ENCODE assay signal across 17 cellular contexts in the genomic region with DNA sequence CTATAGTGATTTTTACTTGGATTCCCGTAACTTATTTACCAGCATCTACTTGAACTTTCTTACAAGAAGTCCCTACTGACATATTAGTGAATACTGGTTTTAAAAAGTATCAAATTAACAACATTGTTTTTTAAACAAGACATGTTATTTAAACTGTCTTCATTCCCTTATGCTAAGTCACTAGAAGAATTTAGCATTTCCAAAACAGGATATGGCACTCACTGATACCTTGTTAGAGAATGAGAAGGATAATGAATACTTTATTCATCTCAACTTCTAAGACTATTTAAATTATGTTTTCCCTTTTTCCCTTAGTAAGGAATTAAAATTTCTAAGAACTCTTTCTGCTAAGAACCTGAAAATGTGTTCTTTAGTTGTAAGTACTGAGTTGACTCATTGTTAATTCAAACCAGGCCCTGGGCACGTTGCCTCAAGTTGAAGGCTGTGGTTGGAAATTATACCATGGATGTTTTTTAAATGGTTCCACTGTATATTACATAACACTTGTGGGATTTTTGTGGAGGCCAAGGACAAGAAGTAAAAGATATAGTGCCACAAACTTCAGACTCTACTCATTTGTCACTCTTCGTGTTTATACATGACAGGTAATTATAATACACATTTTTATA.
DNase-seq lines count a peak whose midpoint lies in the region; ATAC-seq and TF ChIP-seq lines count a peak whose summit lies in the region.
"Had no signal": no experiment of that assay in that cellular context is flagged by ENCODE, and none has a peak within 500 bp of the region (broad histone marks: within the 10 kb centered on the region; RNA-seq: fewer than 3 reads in every experiment).

No MANE protein-coding gene starts in this region.

- peak overlapping the region; percentile 7; the same call in 1 of the 2 replicates for H3K4me2 ChIP-seq in IMR-90 (ENCODE audit: low read depth, low read length)

- no peaks in the 10 kb centered on the region for H3K4me1 ChIP-seq in IMR-90 (ENCODE audit: control insufficient read depth, insufficient read depth, low read length)
- H3K4me1 ChIP-seq: parathyroid adenoma had no signal

- H3K9me3 ChIP-seq in IMR-90 (ENCODE audit: control insufficient read depth, insufficient read depth, low read length), result no peaks in the 10 kb centered on the region

- H3K36me3 ChIP-seq in IMR-90 (ENCODE audit: control insufficient read depth, insufficient read depth, low read length), result no peaks in the 10 kb centered on the region

- peak; percentile 94 for ATAC-seq in IMR-90 (ENCODE audit: low read depth)
- no peak for ATAC-seq in GM21737 (IDR thresholded peaks at IDR 0.05; ENCODE audit: unreplicated experiment)
- ATAC-seq in HG03097 (IDR thresholded peaks at IDR 0.05; ENCODE audit: low FRiP score, unreplicated experiment), result no peak
- ATAC-seq: activated CD8-positive, alpha-beta T cell treated with anti-CD3 and anti-CD28 coated beads for 36 hours; HCT116 had no signal

- H3K23ac ChIP-seq in IMR-90 (ENCODE audit: low read depth, low read length), result no peak overlapping the region

- no peaks in the 10 kb centered on the region for H3K9me1 ChIP-seq in IMR-90 (ENCODE audit: insufficient read depth, low read length)

- no peak overlapping the region for H3K27ac ChIP-seq in IMR-90 (ENCODE audit: insufficient read depth, low read length)
- H3K27ac ChIP-seq: parathyroid adenoma had no signal

- H3K56ac ChIP-seq in IMR-90 (ENCODE audit: extremely low read depth, insufficient read depth, low read length), result no peak overlapping the region

- H2AK5ac ChIP-seq in IMR-90 (ENCODE audit: low read depth, low read length), result no peak overlapping the region

- peak; percentile 69 for DNase-seq in AG09319 (ENCODE audit: extremely low read depth, low read depth)
- peak; percentile 88 for DNase-seq in IMR-90
- DNase-seq in cardiac fibroblast (ENCODE audit: low read depth in 2 of 2), result peak; percentile 66 to 68
- peak; percentile 91 for DNase-seq in iris pigment epithelial cell (ENCODE audit: low read depth)
- DNase-seq in OCI-M2 (lab: John Stamatoyannopoulos, UW; ENCODE audit: unreplicated experiment), result no peak
- DNase-seq in activated CD4-positive, alpha-beta T cell treated with anti-CD3 and anti-CD28 coated beads, Interleukin-2, amount 50 U/mL, for 1 hour, result no peak
- DNase-seq: activated CD8-positive, alpha-beta T cell treated with anti-CD3 and anti-CD28 coated beads for 36 hours; activated naive CD4-positive, alpha-beta T cell treated with Interleukin-2 at 50 U/mL for 16 hours; CD4-positive, CD25-positive, alpha-beta regulatory T cell; dermis blood vessel endothelial cell; hippocampal formation; stimulated activated CD4-positive, alpha-beta T cell treated with anti-CD3 and anti-CD28 coated beads, Interleukin-4, amount 100 ng/mL, for 1 hour; stimulated activated naive CD4-positive, alpha-beta T cell had no signal

- no peak overlapping the region for H2AK9ac ChIP-seq in IMR-90 (replicated peaks; ENCODE audit: low read depth, low read length, poor library complexity)

- dilution Hi-C loops in IMR-90 (cut with HindIII; ENCODE audit: low sequenced_read_pairs, unreplicated experiment), result no loop called here

- no peak overlapping the region for H2AFZ ChIP-seq in IMR-90 (replicated peaks; ENCODE audit: low read length, poor library complexity)
- H2AFZ ChIP-seq: parathyroid adenoma had no signal

- in situ Hi-C loops in IMR-90 (cut with MboI; ENCODE audit: low sequenced_read_pairs), result no loop called here

- no peak overlapping the region for H2BK120ac ChIP-seq in IMR-90 (ENCODE audit: low read depth, low read length)

- no CpG with 5 or more reads among the region's 3 CpGs for WGBS in IMR-90 (ENCODE audit: extremely low coverage in 2 of 2, insufficient read length in 1 of 2), 2 experiments

- H4K5ac ChIP-seq in IMR-90 (ENCODE audit: low read depth, low read length), result no peak overlapping the region

- no peak overlapping the region for H3K9ac ChIP-seq in IMR-90 (ENCODE audit: low read depth, low read length)
- H3K9ac ChIP-seq: parathyroid adenoma had no signal

- no peak overlapping the region for H3K18ac ChIP-seq in IMR-90 (ENCODE audit: low read depth, low read length)

- POLR2A ChIA-PET in IMR-90 (lab: Charles Lee; ENCODE audit: unreplicated experiment), result no interaction called here

- TF ChIP-seq POLR2A in IMR-90 (IDR thresholded peaks at IDR 0.05; ENCODE audit: low read depth, low read length), result no peak

- no peaks in the 10 kb centered on the region for H3K27me3 ChIP-seq in IMR-90 (ENCODE audit: control insufficient read depth, insufficient read depth, low read length)

- H2BK20ac ChIP-seq in IMR-90 (ENCODE audit: low read depth, low read length), result no peak overlapping the region

- TF ChIP-seq CTCF in AG09319 (IDR thresholded peaks at IDR 0.05; ENCODE audit: low read depth, low read length) (no peak), IMR-90 (conservative IDR thresholded peaks at IDR 0.05; ENCODE audit: low read depth, low read length) (no peak), cardiac fibroblast (IDR thresholded peaks at IDR 0.05; ENCODE audit: low read depth, low read length) (no peak)

- no peaks in the 10 kb centered on the region for H3K79me1 ChIP-seq in IMR-90 (ENCODE audit: low read depth in 1 of 2, low read length in 2 of 2)

- CTCF ChIA-PET in IMR-90 (lab: Yijun Ruan, JAX), result no interaction called here

- H3K4ac ChIP-seq in IMR-90 (ENCODE audit: low read depth, low read length), result no peak overlapping the region

- no peak overlapping the region for H2BK5ac ChIP-seq in IMR-90 (ENCODE audit: low read depth, low read length, poor library complexity, severe bottlenecking)

- no peak overlapping the region for H2BK15ac ChIP-seq in IMR-90 (ENCODE audit: low read depth, low read length)

- intact Hi-C loops in IMR-90 (cut with micrococcal nuclease), result loop anchor here (5.0 kb wide), 1 partner anchor 221 kb away; a partner anchor contains a TSS

- TF ChIP-seq RAD21 in IMR-90 (IDR thresholded peaks at IDR 0.05; ENCODE audit: low read length), result no peak

- BruUV-seq in IMR-90 (replicated peaks; lab: Mats Ljungman, UMichigan), result no TSS peak

- H4K91ac ChIP-seq in IMR-90 (ENCODE audit: insufficient read depth, low read depth, low read length), result no peak overlapping the region

- H4K20me1 ChIP-seq in IMR-90 (ENCODE audit: insufficient read depth, low read length), result no peaks in the 10 kb centered on the region; the same call in 1 of the 2 replicates

- no peak overlapping the region for H3K14ac ChIP-seq in IMR-90 (replicated peaks; ENCODE audit: low read depth, low read length)

- no peak overlapping the region for H4K8ac ChIP-seq in IMR-90 (ENCODE audit: low read depth in 2 of 2, low read length in 2 of 2)

- no peak overlapping the region for H3K4me3 ChIP-seq in IMR-90 (ENCODE audit: insufficient read depth, low read depth, low read length)
- no peak overlapping the region for H3K4me3 ChIP-seq in cardiac fibroblast (replicated peaks in 1 of 2; ENCODE audit: low read depth in 2 of 2, low read length in 2 of 2)

TF ChIP-seq in IMR-90, 13 proteins besides CTCF, POLR2A, EP300 and RAD21:
- TF ChIP-seq NFE2L2 (IDR thresholded peaks at IDR 0.05; ENCODE audit: low read depth, low read length) (no peak), CEBPB (IDR thresholded peaks at IDR 0.05; ENCODE audit: low read depth, low read length) (peak; percentile 30; the same call in 1 of the 2 replicates), MXI1 (IDR thresholded peaks at IDR 0.05; ENCODE audit: borderline replicate concordance, low read depth, low read length) (no peak), CHD1 (IDR thresholded peaks at IDR 0.05; ENCODE audit: low read depth, low read length) (no peak), MAFK (IDR thresholded peaks at IDR 0.05; ENCODE audit: low read depth, low read length) (no peak), MAZ (IDR thresholded peaks at IDR 0.05; ENCODE audit: borderline replicate concordance, low read depth, low read length) (no peak), RFX5 (IDR thresholded peaks at IDR 0.05; ENCODE audit: low read depth, low read length) (0 out of 2 replicates have a peak, but pooled peaks have one; percentile 31), FOS (IDR thresholded peaks at IDR 0.05; ENCODE audit: low read depth, low read length) (no peak), BHLHE40 (IDR thresholded peaks at IDR 0.05; ENCODE audit: low read depth, low read length) (no peak), RCOR1 (IDR thresholded peaks at IDR 0.05; ENCODE audit: insufficient replicate concordance, low read length) (no peak), SMC3 (IDR thresholded peaks at IDR 0.05; ENCODE audit: low read depth, low read length) (no peak)
- TF ChIP-seq, protein P1, sequence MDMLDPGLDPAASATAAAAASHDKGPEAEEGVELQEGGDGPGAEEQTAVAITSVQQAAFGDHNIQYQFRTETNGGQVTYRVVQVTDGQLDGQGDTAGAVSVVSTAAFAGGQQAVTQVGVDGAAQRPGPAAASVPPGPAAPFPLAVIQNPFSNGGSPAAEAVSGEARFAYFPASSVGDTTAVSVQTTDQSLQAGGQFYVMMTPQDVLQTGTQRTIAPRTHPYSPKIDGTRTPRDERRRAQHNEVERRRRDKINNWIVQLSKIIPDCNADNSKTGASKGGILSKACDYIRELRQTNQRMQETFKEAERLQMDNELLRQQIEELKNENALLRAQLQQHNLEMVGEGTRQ (IDR thresholded peaks at IDR 0.05; ENCODE audit: low read depth, low read length), result no peak
- TF ChIP-seq, protein P2, sequence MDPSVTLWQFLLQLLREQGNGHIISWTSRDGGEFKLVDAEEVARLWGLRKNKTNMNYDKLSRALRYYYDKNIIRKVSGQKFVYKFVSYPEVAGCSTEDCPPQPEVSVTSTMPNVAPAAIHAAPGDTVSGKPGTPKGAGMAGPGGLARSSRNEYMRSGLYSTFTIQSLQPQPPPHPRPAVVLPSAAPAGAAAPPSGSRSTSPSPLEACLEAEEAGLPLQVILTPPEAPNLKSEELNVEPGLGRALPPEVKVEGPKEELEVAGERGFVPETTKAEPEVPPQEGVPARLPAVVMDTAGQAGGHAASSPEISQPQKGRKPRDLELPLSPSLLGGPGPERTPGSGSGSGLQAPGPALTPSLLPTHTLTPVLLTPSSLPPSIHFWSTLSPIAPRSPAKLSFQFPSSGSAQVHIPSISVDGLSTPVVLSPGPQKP (IDR thresholded peaks at IDR 0.05; ENCODE audit: borderline replicate concordance, low read depth, low read length), result no peak

Comparison
In these comparisons a context has a peak if more than half of its experiments do, and no peak if none do; other contexts are left out.
1. DNase-seq: peak in AG09319 (single experiment), IMR-90 (single experiment), cardiac fibroblast (2 of 2) and iris pigment epithelial cell (single experiment); none in OCI-M2 (single experiment) and activated CD4-positive, alpha-beta T cell treated with anti-CD3 and anti-CD28 coated beads, Interleukin-2, amount 50 U/mL, for 1 hour (single experiment).